Comparison of ENCODE assay signal across 8 cellular contexts in genomic region chr6:5004373-5005037, GRCh38. TPM values are rescaled to one million over a fixed set of nuclear protein-coding genes. Genes with fewer than 3 reads are reported as not detected.
DNase-seq lines count a peak whose midpoint lies in the region; ATAC-seq and TF ChIP-seq lines count a peak whose summit lies in the region.

No MANE protein-coding gene starts in this region.

- H3K36me3 ChIP-seq in adrenal gland (replicated peaks in 1 of 2) = peaks cover 0 to 9% of the 10 kb centered on the region in 2 donors
- peaks cover 15% of the 10 kb centered on the region for H3K36me3 ChIP-seq in lower lobe of right lung
- no peaks in the 10 kb centered on the region for H3K36me3 ChIP-seq in aorta (ENCODE audit: control insufficient read depth in 1 of 2, insufficient read depth in 2 of 2, low read length in 1 of 2)

- ATAC-seq in HG02938 (IDR thresholded peaks at IDR 0.05; ENCODE audit: unreplicated experiment) (peak; percentile 5), lower lobe of right lung (no peak), aorta (ENCODE audit: low FRiP score) (no peak)

- 48 to 56% (median 51%) methylated on average over 11 to 12 of the region's 12 CpGs for WGBS in adrenal gland, 4 donors
- WGBS in aorta, 2 donors = 44 to 46% methylated on average over 12 of the region's 12 CpGs

- no peak for TF ChIP-seq CTCF in AG04450 (IDR thresholded peaks at IDR 0.05; ENCODE audit: low read depth, low read length)
- peak in 1 of 6 experiments; percentile 28 for TF ChIP-seq CTCF in adrenal gland (IDR thresholded peaks at IDR 0.05)
- TF ChIP-seq CTCF in lower lobe of right lung (IDR thresholded peaks at IDR 0.05) = no peak

- no peaks in the 10 kb centered on the region; the same call in 1 of the 2 replicates for H3K9me3 ChIP-seq in AG04450 (ENCODE audit: control insufficient read depth, insufficient read depth, low read length)
- H3K9me3 ChIP-seq in adrenal gland (replicated peaks in 1 of 3) = no peaks in the 10 kb centered on the region
- H3K9me3 ChIP-seq in lower lobe of right lung = no peaks in the 10 kb centered on the region
- H3K9me3 ChIP-seq in aorta (ENCODE audit: control insufficient read depth, low read length) = no peaks in the 10 kb centered on the region

- no peak for DNase-seq in AG04450 (ENCODE audit: low read depth, low spot score)
- DNase-seq in adrenal gland = no peak
- DNase-seq in lower lobe of right lung = no peak
- DNase-seq in aorta = no peak
- DNase-seq in HCEC 1CT = no peak
- no peak for DNase-seq in SW480 (ENCODE audit: low spot score)
- DNase-seq in UCSD-AML1 (lab: John Stamatoyannopoulos, UW; ENCODE audit: unreplicated experiment) = no peak

- TF ChIP-seq POLR2A in adrenal gland (IDR thresholded peaks at IDR 0.05) = no peak

- H3K27me3 ChIP-seq in AG04450 (ENCODE audit: control insufficient read depth, insufficient read depth, low read length) (no peaks in the 10 kb centered on the region), adrenal gland (no peaks in the 10 kb centered on the region), lower lobe of right lung (ENCODE audit: low read depth) (no peaks in the 10 kb centered on the region), aorta (ENCODE audit: control insufficient read depth in 1 of 2, insufficient read depth in 2 of 2, low read length in 1 of 2) (no peaks in the 10 kb centered on the region)

- H3K4me3 ChIP-seq in AG04450 (ENCODE audit: low read depth, low read length) (peak overlapping the region; percentile 89), adrenal gland (peak overlapping the region; percentile 5 to 87 (median 66)), lower lobe of right lung (peak overlapping the region; percentile 88), aorta (ENCODE audit: low read length in 2 of 2) (peak overlapping the region; percentile 8 to 21)

- intact Hi-C loops in adrenal gland (cut with DNase I) = no loop called here
- intact Hi-C loops in lower lobe of right lung (cut with DNase I) = no loop called here
- intact Hi-C loops in aorta (cut with DNase I) = loop anchor here in 1 of 2 donors (1.0 to 10.0 kb wide), 2 partner anchors 22 to 80 kb away; partner anchors contain the start of gene PPP1R3G

- H3K27ac ChIP-seq in AG04450 (ENCODE audit: low read depth, low read length) (peak overlapping the region; percentile 80), adrenal gland (peak overlapping the region; percentile 46 to 88 (median 64)), lower lobe of right lung (peak overlapping the region; percentile 92), aorta (ENCODE audit: low read depth in 1 of 2, low read length in 2 of 2) (peak overlapping the region in 1 of 2 donors; percentile 22)

- POLR2A ChIA-PET in AG04450 (lab: Yijun Ruan, JAX) = interaction anchor here (0.7 to 1.6 kb wide), 2 partner anchors 62 to 72 kb away, joined by 3 to 6 read pairs; no protein-coding TSS in a partner anchor

- CTCF ChIA-PET in AG04450 (lab: Charles Lee) = interaction anchor here (0.5 to 2.2 kb wide), 18 partner anchors 8 to 846 kb away, joined by 3 to 15 read pairs (median 4); no protein-coding TSS in a partner anchor

- peaks cover 0 to 7% of the 10 kb centered on the region in 2 donors for H3K4me1 ChIP-seq in adrenal gland (replicated peaks in 1 of 2)
- H3K4me1 ChIP-seq in lower lobe of right lung = peaks cover 7% of the 10 kb centered on the region
- no peaks in the 10 kb centered on the region for H3K4me1 ChIP-seq in aorta (ENCODE audit: control insufficient read depth in 1 of 2, insufficient read depth in 2 of 2, low read length in 2 of 2)

RNA-seq across cellular contexts. Expression of gene RPP40, which starts 0.7 kb away (rescaled TPM):
- polyA plus RNA-seq in AG04450 (2011; rRNA removed) = 7.6 and 8.2 TPM in 2 replicates
- 2.3 and 3.8 TPM in 2 replicates for polyA minus RNA-seq in AG04450 (2011; rRNA and poly(A)+ RNA removed)
- total RNA-seq in adrenal gland = 10 to 100 TPM in 6 of 8 donors, 1 to 10 TPM in 2; 5.2 to 31.4 (median 15.6) TPM
- polyA plus RNA-seq in adrenal gland = 10 to 100 TPM in 2 of 3 donors, 1 to 10 TPM in 1; 6.0 to 38.8 (median 13.6) TPM
- total RNA-seq in lower lobe of right lung = 2.5 TPM
- total RNA-seq in aorta = 1 to 10 TPM; 3.6 to 4.3 TPM
- 1 to 10 TPM; 2.0 to 5.6 TPM for polyA plus RNA-seq in aorta

Comparison
In these comparisons a context has a peak if more than half of its experiments do, and no peak if none do; other contexts are left out.
1. H3K4me3 ChIP-seq: peak in every context shown above with its lines; median percentile 89 in AG04450; 88 in lower lobe of right lung; 66 in adrenal gland; 14 in aorta.